1 cellular context compared by ENCODE assay signal in genomic region chr1:38859561-38860463, GRCh38.
TF ChIP-seq lines count a peak whose summit lies in the region.

Gene RRAGC (minus strand): TSS chr1:38859772. CDS start chr1:38859646, 126 bp downstream.

TF ChIP-seq in K562, 482 proteins besides CTCF, POLR2A, EP300 and RAD21 (continued from another document and continues in another):
- peak; percentile 45 for TF ChIP-seq ZBTB12 (CRISPR knock-in tag; IDR thresholded peaks at IDR 0.05)
- TF ChIP-seq XRCC4 (IDR thresholded peaks at IDR 0.05; ENCODE audit: extremely low read depth, insufficient read depth, insufficient read length) = no peak
- TF ChIP-seq ZNF586 (CRISPR knock-in tag; conservative IDR thresholded peaks at IDR 0.05) = no peak
- no peak; the same call in 1 of the 2 replicates for TF ChIP-seq DEAF1 (CRISPR knock-in tag; IDR thresholded peaks at IDR 0.05)
- peak; percentile 100 for TF ChIP-seq RAD51 (IDR thresholded peaks at IDR 0.05; ENCODE audit: borderline replicate concordance, low read depth)
- peak; percentile 97 for TF ChIP-seq CBFA2T2 (conservative IDR thresholded peaks at IDR 0.05)
- peak; percentile 66 for TF ChIP-seq SOX6 (IDR thresholded peaks at IDR 0.05)
- peak; percentile 98 for TF ChIP-seq TFE3 (CRISPR knock-in tag; IDR thresholded peaks at IDR 0.05)
- no peak for TF ChIP-seq KDM5B (IDR thresholded peaks at IDR 0.05; ENCODE audit: insufficient replicate concordance, low read depth, low read length)
- no peak for TF ChIP-seq MAFF (IDR thresholded peaks at IDR 0.05; ENCODE audit: low read length)
- TF ChIP-seq ELF4 (CRISPR knock-in tag; IDR thresholded peaks at IDR 0.05) = peak; percentile 88; the same call in 1 of the 2 replicates
- TF ChIP-seq PHB (CRISPR knock-in tag; IDR thresholded peaks at IDR 0.05) = no peak
- TF ChIP-seq CCNT2 (IDR thresholded peaks at IDR 0.05; ENCODE audit: borderline replicate concordance, extremely low read depth, insufficient read length, low read depth, low read length) = peak; percentile 96
- TF ChIP-seq ZKSCAN1 (IDR thresholded peaks at IDR 0.05; ENCODE audit: low read depth, low read length) = 0 out of 2 replicates have a peak, but pooled peaks have one; percentile 2
- no peak for TF ChIP-seq ZNF740 (CRISPR knock-in tag; IDR thresholded peaks at IDR 0.05)
- peak in 1 of 2 experiments; percentile 39; a peak in 1 of 4 replicates for TF ChIP-seq ZNF740 (tag; IDR thresholded peaks at IDR 0.05)
- TF ChIP-seq TEAD1 (CRISPR knock-in tag; IDR thresholded peaks at IDR 0.05) = peak in 1 of 2 experiments; percentile 35; a peak in 2 of 4 replicates
- TF ChIP-seq RBM34 (IDR thresholded peaks at IDR 0.05; ENCODE audit: borderline replicate concordance, insufficient read depth, low read length) = no peak
- peak; percentile 54; the same call in 1 of the 2 replicates for TF ChIP-seq DMBX1 (CRISPR knock-in tag; IDR thresholded peaks at IDR 0.05; ENCODE audit: borderline replicate concordance)
- TF ChIP-seq EP400 (IDR thresholded peaks at IDR 0.05) = peak; percentile 90
- TF ChIP-seq FIP1L1 (IDR thresholded peaks at IDR 0.05; ENCODE audit: low read depth, low read length, poor library complexity, severe bottlenecking) = no peak
- TF ChIP-seq SLC30A9 (CRISPR knock-in tag; IDR thresholded peaks at IDR 0.05) = no peak
- TF ChIP-seq DACH1 (IDR thresholded peaks at IDR 0.05; ENCODE audit: partially characterized antibody) = peak; percentile 53
- TF ChIP-seq GMEB1 (CRISPR knock-in tag; IDR thresholded peaks at IDR 0.05) = peak; percentile 61
- TF ChIP-seq RNF2 (IDR thresholded peaks at IDR 0.05) = peak; percentile 52; the same call in 1 of the 2 replicates
- no peak for TF ChIP-seq CBX5 (IDR thresholded peaks at IDR 0.05; ENCODE audit: borderline replicate concordance, low read depth)
- peak in 1 of 2 experiments; percentile 92; a peak in 2 of 4 replicates for TF ChIP-seq ZNF639 (CRISPR knock-in tag; conservative IDR thresholded peaks at IDR 0.05 in 1 of 2, IDR thresholded peaks at IDR 0.05 in 1 of 2)
- no peak for TF ChIP-seq E2F1 (CRISPR knock-in tag; IDR thresholded peaks at IDR 0.05)
- TF ChIP-seq GABPA (tag; conservative IDR thresholded peaks at IDR 0.05; ENCODE audit: low read depth) = peak; percentile 76
- no peak for TF ChIP-seq HNRNPH1 (optimal IDR thresholded peaks at IDR 0.05; ENCODE audit: low read depth, low read length)
- peak; percentile 25 for TF ChIP-seq E2F8 (IDR thresholded peaks at IDR 0.05; ENCODE audit: low read depth, partially characterized antibody)
- peak; percentile 77 for TF ChIP-seq L3MBTL2 (IDR thresholded peaks at IDR 0.05)
- peak; percentile 81 for TF ChIP-seq SAP30 (IDR thresholded peaks at IDR 0.05; ENCODE audit: borderline replicate concordance, insufficient read depth, low read depth, low read length, poor library complexity, severe bottlenecking)
- peak in 1 of 2 experiments; percentile 67; a peak in 1 of 4 replicates for TF ChIP-seq FOXA3 (CRISPR knock-in tag; conservative IDR thresholded peaks at IDR 0.05 in 1 of 2, IDR thresholded peaks at IDR 0.05 in 1 of 2)
- TF ChIP-seq EHMT2 (IDR thresholded peaks at IDR 0.05) = no peak
- no peak for TF ChIP-seq CBX2 (IDR thresholded peaks at IDR 0.05; ENCODE audit: insufficient read depth, low read length, poor library complexity, severe bottlenecking)
- peak; percentile 65 for TF ChIP-seq ASH1L (IDR thresholded peaks at IDR 0.05; ENCODE audit: borderline replicate concordance, low read depth, partially characterized antibody)
- peak; percentile 65 for TF ChIP-seq HCFC1 (IDR thresholded peaks at IDR 0.05; ENCODE audit: low read depth, low read length)
- no peak for TF ChIP-seq SRSF7 (optimal IDR thresholded peaks at IDR 0.05; ENCODE audit: low read depth, low read length)
- no peak; the same call in 1 of the 2 replicates for TF ChIP-seq ZNF561 (CRISPR knock-in tag; conservative IDR thresholded peaks at IDR 0.05)
- no peak for TF ChIP-seq NCOA4 (IDR thresholded peaks at IDR 0.05; ENCODE audit: partially characterized antibody)
- peak; percentile 98 for TF ChIP-seq SREBF1 (IDR thresholded peaks at IDR 0.05; ENCODE audit: borderline replicate concordance, low read depth, low read length)
- TF ChIP-seq ZBTB11 (CRISPR knock-in tag; IDR thresholded peaks at IDR 0.05) = peak in 1 of 3 experiments; percentile 36; a peak in 1 of 6 replicates
- no peak for TF ChIP-seq MED1 (CRISPR knock-in tag; IDR thresholded peaks at IDR 0.05; ENCODE audit: borderline replicate concordance)
- TF ChIP-seq NEUROD1 (IDR thresholded peaks at IDR 0.05; ENCODE audit: borderline replicate concordance, low read depth, low read length, partially characterized antibody) = peak; percentile 75
- peak; percentile 100 for TF ChIP-seq BHLHE40 (IDR thresholded peaks at IDR 0.05; ENCODE audit: low read length)
- TF ChIP-seq ATF1 (CRISPR knock-in tag; IDR thresholded peaks at IDR 0.05) = no peak
- peak; percentile 81 for TF ChIP-seq ATF1 (tag; IDR thresholded peaks at IDR 0.05)
